In genomic region chr6:16572317-16572716, GRCh38 we compare ENCODE assay signal across 8 cellular contexts.
"Had no signal": no experiment of that assay in that cellular context is flagged by ENCODE, and none has a peak within 500 bp of the region (broad histone marks: within the 10 kb centered on the region; RNA-seq: fewer than 3 reads in every experiment).

No MANE protein-coding gene starts in this region.

- H3K27ac ChIP-seq: HL-60 had no signal

- H3K4me3 ChIP-seq: GM23338 had no signal

- DNase-seq: H9, HCEC 1CT, KG1 had no signal

- FAIRE-seq: H1, H54 had no signal

- H3K27ac Mint-ChIP-seq: GM23338, H9, IgD-negative memory B cell had no signal

- H2AFZ ChIP-seq: GM23338 had no signal

- H3K9me3 Mint-ChIP-seq: GM23338, H9, IgD-negative memory B cell had no signal

- H3K4me3 Mint-ChIP-seq: GM23338, H9, IgD-negative memory B cell had no signal

- H3K4me2 ChIP-seq: GM23338 had no signal
